8 cellular contexts compared by ENCODE assay signal in genomic region chr22:16933924-16934282, GRCh38.
"Had no signal": no experiment of that assay in that cellular context is flagged by ENCODE, and none has a peak within 500 bp of the region (broad histone marks: within the 10 kb centered on the region; RNA-seq: fewer than 3 reads in every experiment).

No MANE protein-coding gene starts in this region.

- ATAC-seq: GM23338, HepG2 had no signal

- H3K27ac Mint-ChIP-seq: GM23338, H9, HFFc6, IgD-negative memory B cell had no signal

- DNase-seq: H9, HCEC 1CT, HFFc6, KBM-7 had no signal

- H3K27ac ChIP-seq: HL-60 had no signal

- H3K4me2 ChIP-seq: GM23338 had no signal

- H3K4me1 Mint-ChIP-seq: GM23338, H9, IgD-negative memory B cell had no signal

- H3K4me3 ChIP-seq: GM23338 had no signal

- H3K4me3 Mint-ChIP-seq: GM23338, H9, HFFc6, IgD-negative memory B cell had no signal
